17 cellular contexts compared by ENCODE assay signal in genomic region chr13:104980571-104980970, GRCh38.
"Had no signal": no experiment of that assay in that cellular context is flagged by ENCODE, and none has a peak within 500 bp of the region (broad histone marks: within the 10 kb centered on the region; RNA-seq: fewer than 3 reads in every experiment).

No MANE protein-coding gene starts in this region.

- DNase-seq: dorsolateral prefrontal cortex; effector CD8-positive, alpha-beta T cell; foreskin melanocyte; head of caudate nucleus; kidney; left cardiac atrium; left ventricle myocardium inferior; lower lobe of right lung; naive B cell; occipital lobe; pancreas; right cardiac atrium; stimulated activated CD4-positive, alpha-beta T cell treated with anti-CD3 and anti-CD28 coated beads, Interleukin-2, amount 100 ng/mL, for 48 hours; stimulated activated naive CD4-positive, alpha-beta T cell treated with Interleukin-2 at 50 U/mL for 16 hours; trophoblast cell had no signal

- H3K27me3 ChIP-seq: dorsolateral prefrontal cortex, hepatocyte, pancreas had no signal

- H3K4me2 ChIP-seq: hepatocyte, smooth muscle cell had no signal

- H3K9me3 ChIP-seq: left ventricle myocardium inferior, lower lobe of right lung, pancreas had no signal

- H3K36me3 ChIP-seq: left ventricle myocardium inferior, lower lobe of right lung, pancreas had no signal

- ATAC-seq: left cardiac atrium, lower lobe of right lung, pancreas, right cardiac atrium had no signal

- H3K4me1 ChIP-seq: lower lobe of right lung, pancreas had no signal

- H3K4me3 ChIP-seq: dorsolateral prefrontal cortex, hepatocyte, left ventricle myocardium inferior, lower lobe of right lung, pancreas, smooth muscle cell had no signal

- H3K27ac ChIP-seq: dorsolateral prefrontal cortex, hepatocyte, left ventricle myocardium inferior, lower lobe of right lung, pancreas had no signal

- H3K79me2 ChIP-seq: hepatocyte had no signal

- H2AFZ ChIP-seq: hepatocyte had no signal
